20 cellular contexts compared by ENCODE assay signal in genomic region chr2:88281302-88282217, GRCh38.
A peak's percentile ranks its signal among the peaks of the same experiment; 100 is the strongest.
DNase-seq lines count a peak whose midpoint lies in the region; ATAC-seq, FAIRE-seq and TF ChIP-seq lines count a peak whose summit lies in the region.
"Had no signal": no experiment of that assay in that cellular context is flagged by ENCODE, and none has a peak within 500 bp of the region (broad histone marks: within the 10 kb centered on the region; RNA-seq: fewer than 3 reads in every experiment).

No MANE protein-coding gene starts in this region.

- no peak overlapping the region for H2BK15ac ChIP-seq in neuronal stem cell (ENCODE audit: low read length)

- FAIRE-seq in kidney (lab: Jason Lieb, UNC), result no peak
- FAIRE-seq: astrocyte, GM12878, pancreas had no signal

- no peak overlapping the region for H3K4me3 Mint-ChIP-seq in T-helper 17 cell
- no peak overlapping the region for H3K4me3 Mint-ChIP-seq in activated T-helper 1 cell treated with anti-CD3 and anti-CD28 coated beads, Interleukin-12 subunit alpha, Interleukin-12 subunit beta, Interleukin-2, Interleukin-4 antibody, amounts not matched to agents 30 ng/mL and 10 ng/mL and 1 ng/mL, durations not matched to agents 14 hours and 24 hours and 36 hours
- H3K4me3 Mint-ChIP-seq: activated CD4-positive, alpha-beta memory T cell treated with anti-CD3 and anti-CD28 coated beads for 36 hours; mesothelial cell of epicardium had no signal

- intact Hi-C loops in kidney (cut with DNase I), result no loop called here
- intact Hi-C loops in activated T-helper 1 cell treated with anti-CD3 and anti-CD28 coated beads, Interleukin-12 subunit alpha, Interleukin-12 subunit beta, Interleukin-2, Interleukin-4 antibody, amounts not matched to agents 30 ng/mL and 10 ng/mL and 1 ng/mL, durations not matched to agents 14 hours and 24 hours and 36 hours (cut with micrococcal nuclease), result no loop called here

- 19 to 37% methylated on average over 4 to 5 of the region's 6 CpGs for WGBS in gastroesophageal sphincter (ENCODE audit: low coverage in 1 of 2), 2 donors
- no CpG with 5 or more reads among the region's 6 CpGs for WGBS in neuronal stem cell (ENCODE audit: extremely low coverage in 2 of 2, insufficient read length in 2 of 2, insufficient replicate concordance in 1 of 2), 2 donors

- DNase-seq in H4 (ENCODE audit: low spot score), result peak; percentile 51
- peak; percentile 91 for DNase-seq in NOMO-1 treated with DMSO at 0.1 percent for 48 hours (lab: John Stamatoyannopoulos, UW; ENCODE audit: unreplicated experiment)
- peak; percentile 12 for DNase-seq in neuronal stem cell (ENCODE audit: low spot score)
- DNase-seq in T-helper 17 cell, result no peak
- no peak for DNase-seq in kidney
- no peak for DNase-seq in activated T-helper 1 cell treated with anti-CD3 and anti-CD28 coated beads, Interleukin-12 subunit alpha, Interleukin-12 subunit beta, Interleukin-2, Interleukin-4 antibody, amounts not matched to agents 30 ng/mL and 10 ng/mL and 1 ng/mL, durations not matched to agents 14 hours and 24 hours and 36 hours (ENCODE audit: low spot score)
- DNase-seq: activated CD4-positive, alpha-beta memory T cell treated with anti-CD3 and anti-CD28 coated beads for 36 hours; activated gamma-delta T cell treated with Interleukin-2 at 50 U/mL for 16 hours; KG1; NCI-H2081; NCI-H748 treated with DMSO at 0.1 percent for 48 hours; stimulated activated CD4-positive, alpha-beta T cell treated with anti-CD3 and anti-CD28 coated beads, Interleukin-15, amount 100 ng/mL, for 24 hours had no signal

- H2BK5ac ChIP-seq in neuronal stem cell (ENCODE audit: low read length), result no peak overlapping the region

- H3K9ac ChIP-seq in neuronal stem cell (ENCODE audit: low read depth, low read length, poor library complexity) (no peak overlapping the region), kidney (ENCODE audit: low read length in 2 of 2) (no peak overlapping the region)
- H3K9ac ChIP-seq: BLaER1 had no signal

- H3K4me2 ChIP-seq in neuronal stem cell (ENCODE audit: insufficient read depth, low read length, poor library complexity, severe bottlenecking), result peak overlapping the region; percentile 11
- H3K4me2 ChIP-seq: BLaER1 had no signal

- H2BK120ac ChIP-seq in neuronal stem cell (ENCODE audit: low read depth, low read length), result no peak overlapping the region

- H3K36me3 Mint-ChIP-seq in T-helper 17 cell (ENCODE audit: low read depth), result peaks cover 2% of the 10 kb centered on the region
- H3K36me3 Mint-ChIP-seq in activated T-helper 1 cell treated with anti-CD3 and anti-CD28 coated beads, Interleukin-12 subunit alpha, Interleukin-12 subunit beta, Interleukin-2, Interleukin-4 antibody, amounts not matched to agents 30 ng/mL and 10 ng/mL and 1 ng/mL, durations not matched to agents 14 hours and 24 hours and 36 hours (ENCODE audit: low read depth), result no peaks in the 10 kb centered on the region
- H3K36me3 Mint-ChIP-seq: activated CD4-positive, alpha-beta memory T cell treated with anti-CD3 and anti-CD28 coated beads for 36 hours; mesothelial cell of epicardium had no signal

- no peak overlapping the region for H2BK12ac ChIP-seq in neuronal stem cell (ENCODE audit: low read length)

- H3K27me3 ChIP-seq in gastroesophageal sphincter (peaks cover 20% of the 10 kb centered on the region), neuronal stem cell (ENCODE audit: control insufficient read depth in 3 of 3, insufficient read depth in 3 of 3, low read depth in 1 of 3, low read length in 3 of 3) (no peaks in the 10 kb centered on the region)
- H3K27me3 ChIP-seq: pancreas had no signal

- H3K4me3 ChIP-seq in gastroesophageal sphincter (no peak overlapping the region), neuronal stem cell (ENCODE audit: low read length in 2 of 2) (no peak overlapping the region), kidney (ENCODE audit: low read length in 2 of 2) (no peak overlapping the region)
- H3K4me3 ChIP-seq: BLaER1, dorsolateral prefrontal cortex, GM12878, pancreas had no signal

- no peak overlapping the region for H4K91ac ChIP-seq in neuronal stem cell (ENCODE audit: low read depth, low read length, poor library complexity)

- no peak for TF ChIP-seq POLR2A in gastroesophageal sphincter (IDR thresholded peaks at IDR 0.05)

- TF ChIP-seq CTCF in gastroesophageal sphincter (IDR thresholded peaks at IDR 0.05) (no peak), kidney (IDR thresholded peaks at IDR 0.05; ENCODE audit: borderline replicate concordance, extremely low read depth, insufficient read depth) (no peak)

- no peak overlapping the region for H3K4ac ChIP-seq in neuronal stem cell (ENCODE audit: low read length)

- no peak overlapping the region for H2AFZ ChIP-seq in neuronal stem cell (ENCODE audit: low read length)

- H3K4me1 Mint-ChIP-seq in T-helper 17 cell, result no peaks in the 10 kb centered on the region
- H3K4me1 Mint-ChIP-seq in activated T-helper 1 cell treated with anti-CD3 and anti-CD28 coated beads, Interleukin-12 subunit alpha, Interleukin-12 subunit beta, Interleukin-2, Interleukin-4 antibody, amounts not matched to agents 30 ng/mL and 10 ng/mL and 1 ng/mL, durations not matched to agents 14 hours and 24 hours and 36 hours (ENCODE audit: low read depth), result no peaks in the 10 kb centered on the region

- H3K4me1 ChIP-seq in gastroesophageal sphincter, result no peaks in the 10 kb centered on the region
- peaks cover 0 to 3% of the 10 kb centered on the region in 2 donors for H3K4me1 ChIP-seq in neuronal stem cell (ENCODE audit: control insufficient read depth in 2 of 2, insufficient read depth in 1 of 2, low read depth in 1 of 2, low read length in 2 of 2)
- H3K4me1 ChIP-seq in kidney (ENCODE audit: control insufficient read depth in 1 of 2, insufficient read depth in 1 of 2, low read depth in 1 of 2, low read length in 2 of 2), result no peaks in the 10 kb centered on the region
- H3K4me1 ChIP-seq: BLaER1, pancreas had no signal

- H3K27ac Mint-ChIP-seq in T-helper 17 cell, result no peak overlapping the region
- no peak overlapping the region for H3K27ac Mint-ChIP-seq in activated T-helper 1 cell treated with anti-CD3 and anti-CD28 coated beads, Interleukin-12 subunit alpha, Interleukin-12 subunit beta, Interleukin-2, Interleukin-4 antibody, amounts not matched to agents 30 ng/mL and 10 ng/mL and 1 ng/mL, durations not matched to agents 14 hours and 24 hours and 36 hours
- H3K27ac Mint-ChIP-seq: activated CD4-positive, alpha-beta memory T cell treated with anti-CD3 and anti-CD28 coated beads for 36 hours; mesothelial cell of epicardium had no signal

- H3K79me1 ChIP-seq in neuronal stem cell (ENCODE audit: low read depth, low read length), result no peaks in the 10 kb centered on the region

- no peak for TF ChIP-seq EP300 in gastroesophageal sphincter (IDR thresholded peaks at IDR 0.05)

- H2AK5ac ChIP-seq in neuronal stem cell (ENCODE audit: low read depth, low read length), result no peak overlapping the region

- no peak overlapping the region for H3K27ac ChIP-seq in gastroesophageal sphincter
- H3K27ac ChIP-seq in neuronal stem cell (replicated peaks; ENCODE audit: low read length), result no peak overlapping the region
- H3K27ac ChIP-seq in kidney (ENCODE audit: low read depth in 2 of 2, low read length in 2 of 2), result no peak overlapping the region
- H3K27ac ChIP-seq: BLaER1, dorsolateral prefrontal cortex, pancreas had no signal

- no peak overlapping the region for H4K8ac ChIP-seq in neuronal stem cell (ENCODE audit: low read depth, low read length)

- ATAC-seq in gastroesophageal sphincter (peak; percentile 71), GM21526 (IDR thresholded peaks at IDR 0.05; ENCODE audit: low FRiP score, unreplicated experiment) (no peak), T-helper 17 cell (no peak)
- ATAC-seq: GM12878 had no signal

- H3K18ac ChIP-seq in neuronal stem cell (ENCODE audit: low read length), result no peak overlapping the region

- H3K9me3 Mint-ChIP-seq in activated T-helper 1 cell treated with anti-CD3 and anti-CD28 coated beads, Interleukin-12 subunit alpha, Interleukin-12 subunit beta, Interleukin-2, Interleukin-4 antibody, amounts not matched to agents 30 ng/mL and 10 ng/mL and 1 ng/mL, durations not matched to agents 14 hours and 24 hours and 36 hours, result no peaks in the 10 kb centered on the region
- H3K9me3 Mint-ChIP-seq: activated CD4-positive, alpha-beta memory T cell treated with anti-CD3 and anti-CD28 coated beads for 36 hours had no signal

- H3K36me3 ChIP-seq in gastroesophageal sphincter (no peaks in the 10 kb centered on the region), neuronal stem cell (replicated peaks in 1 of 2; ENCODE audit: control insufficient read depth in 2 of 2, insufficient read depth in 2 of 2, low read length in 2 of 2) (no peaks in the 10 kb centered on the region), kidney (ENCODE audit: control insufficient read depth in 1 of 2, insufficient read depth in 2 of 2, low read length in 2 of 2) (no peaks in the 10 kb centered on the region)
- H3K36me3 ChIP-seq: BLaER1, pancreas had no signal

- peaks cover 46% of the 10 kb centered on the region for H3K27me3 Mint-ChIP-seq in T-helper 17 cell
- H3K27me3 Mint-ChIP-seq in activated T-helper 1 cell treated with anti-CD3 and anti-CD28 coated beads, Interleukin-12 subunit alpha, Interleukin-12 subunit beta, Interleukin-2, Interleukin-4 antibody, amounts not matched to agents 30 ng/mL and 10 ng/mL and 1 ng/mL, durations not matched to agents 14 hours and 24 hours and 36 hours (ENCODE audit: insufficient read depth), result peaks cover 4% of the 10 kb centered on the region

- peaks cover 0 to 13% (median 0%) of the 10 kb centered on the region in 3 donors for H3K9me3 ChIP-seq in gastroesophageal sphincter
- no peaks in the 10 kb centered on the region for H3K9me3 ChIP-seq in neuronal stem cell (replicated peaks in 1 of 2; ENCODE audit: control insufficient read depth in 2 of 2, insufficient read depth in 1 of 2, low read depth in 1 of 2, low read length in 2 of 2)
- H3K9me3 ChIP-seq in T-helper 17 cell (ENCODE audit: control insufficient read depth, low read length, poor library complexity, severe bottlenecking), result no peaks in the 10 kb centered on the region
- peaks cover 2 to 6% of the 10 kb centered on the region in 2 donors for H3K9me3 ChIP-seq in kidney (ENCODE audit: control insufficient read depth in 1 of 2, low read length in 2 of 2)
- H3K9me3 ChIP-seq: pancreas had no signal

- no peak overlapping the region for H3K23ac ChIP-seq in neuronal stem cell (ENCODE audit: low read depth, low read length, poor library complexity)

- no peak overlapping the region for H3K14ac ChIP-seq in neuronal stem cell (ENCODE audit: low read length)

Comparison
In these comparisons a context has a peak if more than half of its experiments do, and no peak if none do; other contexts are left out.
1. DNase-seq: peak in H4 (single experiment), NOMO-1 treated with DMSO at 0.1 percent for 48 hours (single experiment) and neuronal stem cell (single experiment); none in T-helper 17 cell (0 of 3), kidney (single experiment) and activated T-helper 1 cell treated with anti-CD3 and anti-CD28 coated beads, Interleukin-12 subunit alpha, Interleukin-12 subunit beta, Interleukin-2, Interleukin-4 antibody, amounts not matched to agents 30 ng/mL and 10 ng/mL and 1 ng/mL, durations not matched to agents 14 hours and 24 hours and 36 hours (single experiment).